ENCODE assay signal across 1 cellular context in the genomic region with DNA sequence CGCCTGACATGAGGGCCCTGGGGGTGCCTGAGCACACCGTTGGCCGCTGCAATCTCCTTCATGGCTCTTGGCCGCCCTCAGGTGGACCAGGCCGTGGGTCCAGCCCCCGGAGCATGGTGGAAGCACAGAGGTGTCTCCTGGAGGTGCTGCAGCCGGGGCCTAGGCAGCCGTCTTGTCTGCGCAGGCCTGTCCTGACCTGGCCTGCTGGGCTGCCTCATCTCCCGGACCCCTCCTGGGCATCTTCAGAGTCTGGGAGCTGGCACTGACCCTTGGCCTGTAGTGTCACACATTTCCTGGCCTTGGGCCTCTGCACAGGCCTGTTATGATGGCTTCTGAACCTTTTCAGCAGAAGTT.
TF ChIP-seq lines count a peak whose summit lies in the region.

No MANE protein-coding gene starts in this region.

TF ChIP-seq in HepG2, 621 proteins besides CTCF, POLR2A, EP300 and RAD21:
- TF ChIP-seq SIX4 (CRISPR knock-in tag; IDR thresholded peaks at IDR 0.05) (no peak), ZNF558 (CRISPR knock-in tag; IDR thresholded peaks at IDR 0.05; ENCODE audit: borderline replicate concordance) (no peak), ZBTB7A (CRISPR knock-in tag; IDR thresholded peaks at IDR 0.05) (no peak), JDP2 (CRISPR knock-in tag; IDR thresholded peaks at IDR 0.05; ENCODE audit: borderline replicate concordance) (no peak), NFRKB (IDR thresholded peaks at IDR 0.05) (no peak), ZBTB44 (CRISPR knock-in tag; IDR thresholded peaks at IDR 0.05) (no peak), ZSCAN25 (CRISPR knock-in tag; IDR thresholded peaks at IDR 0.05) (no peak), ZBTB7B (CRISPR knock-in tag; IDR thresholded peaks at IDR 0.05) (no peak)
- TF ChIP-seq, protein P1, sequence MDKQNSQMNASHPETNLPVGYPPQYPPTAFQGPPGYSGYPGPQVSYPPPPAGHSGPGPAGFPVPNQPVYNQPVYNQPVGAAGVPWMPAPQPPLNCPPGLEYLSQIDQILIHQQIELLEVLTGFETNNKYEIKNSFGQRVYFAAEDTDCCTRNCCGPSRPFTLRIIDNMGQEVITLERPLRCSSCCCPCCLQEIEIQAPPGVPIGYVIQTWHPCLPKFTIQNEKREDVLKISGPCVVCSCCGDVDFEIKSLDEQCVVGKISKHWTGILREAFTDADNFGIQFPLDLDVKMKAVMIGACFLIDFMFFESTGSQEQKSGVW (CRISPR knock-in tag; IDR thresholded peaks at IDR 0.05; ENCODE audit: borderline replicate concordance) = no peak
